In genomic region chr16:30892670-30893069, GRCh38 we compare ENCODE assay signal across 1 cellular context.
TF ChIP-seq lines count a peak whose summit lies in the region.

No MANE protein-coding gene starts in this region.

TF ChIP-seq in H1, 55 proteins besides CTCF, POLR2A, EP300 and RAD21:
- TF ChIP-seq TCF12 (IDR thresholded peaks at IDR 0.05; ENCODE audit: low read depth, low read length) (no peak), JUND (IDR thresholded peaks at IDR 0.05; ENCODE audit: low read length) (no peak), SP4 (IDR thresholded peaks at IDR 0.05; ENCODE audit: low read length) (no peak), SUZ12 (IDR thresholded peaks at IDR 0.05; ENCODE audit: low read length) (no peak), SP2 (IDR thresholded peaks at IDR 0.05; ENCODE audit: low read length) (no peak), HDAC2 (IDR thresholded peaks at IDR 0.05; ENCODE audit: borderline replicate concordance in 1 of 2, low read depth in 2 of 2, low read length in 2 of 2) (no peak), FOSL1 (IDR thresholded peaks at IDR 0.05; ENCODE audit: insufficient read depth, low read depth, low read length) (no peak), SIX5 (IDR thresholded peaks at IDR 0.05; ENCODE audit: low read depth, low read length) (no peak), MAX (IDR thresholded peaks at IDR 0.05) (no peak), BACH1 (IDR thresholded peaks at IDR 0.05; ENCODE audit: low read length) (no peak), MAFK (IDR thresholded peaks at IDR 0.05; ENCODE audit: low read depth, low read length) (no peak), CHD7 (IDR thresholded peaks at IDR 0.05; ENCODE audit: insufficient replicate concordance, low read length) (no peak)
